ENCODE assay signal across 8 cellular contexts in the genomic region with DNA sequence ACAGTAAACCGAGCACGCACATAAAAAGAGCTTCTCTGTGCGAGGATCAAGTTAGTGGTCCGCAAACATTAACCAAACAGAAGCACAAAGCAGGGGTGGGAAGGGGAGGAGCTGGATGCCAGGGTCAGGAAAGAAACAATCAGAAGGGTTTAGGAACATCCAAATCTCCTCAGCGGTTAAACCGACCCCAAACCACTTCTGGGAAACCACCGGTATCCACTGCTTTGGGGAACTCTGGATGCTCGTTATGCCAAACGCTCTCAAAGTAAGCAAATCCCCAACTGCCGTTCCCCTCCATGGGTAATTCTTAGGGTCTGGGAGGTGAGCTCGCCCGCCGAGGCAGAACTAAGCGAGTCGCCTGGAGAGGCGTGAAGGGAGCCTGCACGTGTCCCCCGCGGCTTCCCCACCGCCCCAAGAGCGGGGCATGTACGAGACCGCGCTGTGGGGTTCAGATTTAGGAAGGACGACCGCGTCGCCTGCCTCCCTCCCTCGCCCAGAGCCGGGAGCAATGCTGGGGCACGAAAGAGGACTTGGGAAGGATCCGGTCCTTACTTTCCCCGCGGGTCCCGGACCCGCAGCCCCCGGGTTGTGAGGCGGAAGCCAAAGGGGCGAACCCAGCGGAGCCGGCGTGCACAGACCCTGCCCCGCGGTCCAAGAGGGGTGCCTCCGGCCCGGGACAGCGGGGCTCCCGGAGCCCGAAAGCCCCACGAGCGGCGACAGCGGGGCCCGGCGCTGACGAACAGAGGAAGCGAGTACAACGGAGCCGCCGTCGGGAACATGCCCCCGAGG. TPM values are rescaled to one million over a fixed set of nuclear protein-coding genes. Genes with fewer than 3 reads are reported as not detected.
DNase-seq lines count a peak whose midpoint lies in the region; ATAC-seq, FAIRE-seq and TF ChIP-seq lines count a peak whose summit lies in the region.

No MANE protein-coding gene starts in this region.

- no peak for TF ChIP-seq POLR2A in gastrocnemius medialis (IDR thresholded peaks at IDR 0.05)

- peaks cover 3% of the 10 kb centered on the region for H3K36me3 Mint-ChIP-seq in activated naive CD8-positive, alpha-beta T cell treated with anti-CD3 and anti-CD28 coated beads, Interleukin-2, amount 50 U/mL, for 24 hours (ENCODE audit: low read depth)

- H3K27ac ChIP-seq in hepatocyte (peak overlapping the region; percentile 99), gastrocnemius medialis (peak overlapping the region; percentile 89 to 99 (median 94))

- TF ChIP-seq CTCF in hepatocyte (IDR thresholded peaks at IDR 0.05; ENCODE audit: poor library complexity) = no peak
- no peak for TF ChIP-seq CTCF in gastrocnemius medialis (IDR thresholded peaks at IDR 0.05 in 4 of 5, conservative IDR thresholded peaks at IDR 0.05 in 1 of 5)

- H3K4me3 ChIP-seq in hepatocyte (peak overlapping the region; percentile 98), gastrocnemius medialis (peak overlapping the region; percentile 74 to 84 (median 79))

- H2AFZ ChIP-seq in hepatocyte = peak overlapping the region; percentile 60

- peak; percentile 16 for DNase-seq in NCI-H2029 (lab: John Stamatoyannopoulos, UW)
- no peak for DNase-seq in NCI-H2029 treated with DMSO at 0.1 percent for 48 hours (lab: John Stamatoyannopoulos, UW)
- peak; percentile 21 for DNase-seq in RKO (ENCODE audit: low spot score)
- peak; percentile 44 for DNase-seq in activated naive CD8-positive, alpha-beta T cell treated with anti-CD3 and anti-CD28 coated beads, Interleukin-2, amount 50 U/mL, for 24 hours
- DNase-seq in hepatocyte (ENCODE audit: low spot score) = no peak
- DNase-seq in gastrocnemius medialis = no peak
- no peak for DNase-seq in GM19239 (ENCODE audit: insufficient read length, low spot score)

- H3K27me3 ChIP-seq in hepatocyte (no peaks in the 10 kb centered on the region), gastrocnemius medialis (no peaks in the 10 kb centered on the region)

- peaks cover 57% of the 10 kb centered on the region for H3K79me2 ChIP-seq in hepatocyte

- no peaks in the 10 kb centered on the region for H3K9me2 ChIP-seq in hepatocyte (replicated peaks; ENCODE audit: insufficient read depth)

- no peaks in the 10 kb centered on the region for H3K27me3 Mint-ChIP-seq in activated naive CD8-positive, alpha-beta T cell treated with anti-CD3 and anti-CD28 coated beads, Interleukin-2, amount 50 U/mL, for 24 hours

- peaks cover 26% of the 10 kb centered on the region for H3K4me1 Mint-ChIP-seq in activated naive CD8-positive, alpha-beta T cell treated with anti-CD3 and anti-CD28 coated beads, Interleukin-2, amount 50 U/mL, for 24 hours

- no peak for FAIRE-seq in GM19239 (lab: Jason Lieb, UNC)

- no peaks in the 10 kb centered on the region for H3K9me3 ChIP-seq in hepatocyte (ENCODE audit: low read depth)
- H3K9me3 ChIP-seq in gastrocnemius medialis = no peaks in the 10 kb centered on the region

- H3K4me2 ChIP-seq in hepatocyte = peak overlapping the region; percentile 92

- peaks cover 51% of the 10 kb centered on the region for H4K20me1 ChIP-seq in hepatocyte (ENCODE audit: insufficient read depth, poor library complexity, severe bottlenecking)

- peak overlapping the region; percentile 91 for H3K4me3 Mint-ChIP-seq in activated naive CD8-positive, alpha-beta T cell treated with anti-CD3 and anti-CD28 coated beads, Interleukin-2, amount 50 U/mL, for 24 hours

- H3K36me3 ChIP-seq in hepatocyte (replicated peaks; ENCODE audit: insufficient read depth, low read depth) (no peaks in the 10 kb centered on the region), gastrocnemius medialis (no peaks in the 10 kb centered on the region)

- ATAC-seq in HG02970 (IDR thresholded peaks at IDR 0.05; ENCODE audit: low FRiP score, unreplicated experiment) (peak; percentile 5), gastrocnemius medialis (peak; percentile 7 to 8)
- ATAC-seq in activated naive CD8-positive, alpha-beta T cell treated with anti-CD3 and anti-CD28 coated beads, Interleukin-2, amount 50 U/mL, for 24 hours = peak; percentile 7

- peaks cover 14% of the 10 kb centered on the region for H3K4me1 ChIP-seq in hepatocyte (ENCODE audit: insufficient read depth)
- H3K4me1 ChIP-seq in gastrocnemius medialis = peaks cover 7 to 24% of the 10 kb centered on the region in 2 donors

- intact Hi-C loops in gastrocnemius medialis (cut with DNase I; ENCODE audit: low total_unique reads) = loop anchor here (2.0 to 10.0 kb wide), 3 partner anchors 131 to 389 kb away; a partner anchor contains a TSS

- no peaks in the 10 kb centered on the region for H3K9me3 Mint-ChIP-seq in activated naive CD8-positive, alpha-beta T cell treated with anti-CD3 and anti-CD28 coated beads, Interleukin-2, amount 50 U/mL, for 24 hours

- H3K27ac Mint-ChIP-seq in activated naive CD8-positive, alpha-beta T cell treated with anti-CD3 and anti-CD28 coated beads, Interleukin-2, amount 50 U/mL, for 24 hours = peak overlapping the region; percentile 88

- in situ Hi-C loops in gastrocnemius medialis (cut with MboI; ENCODE audit: low sequenced_read_pairs in 4 of 4) = no loop called here

- WGBS in hepatocyte (ENCODE audit: low lambda C conversion rate, missing lambda C conversion rate) = 2% methylated on average over 55 of the region's 62 CpGs

RNA-seq across cellular contexts. Expression of a gene that starts 0.7 kb away (rescaled TPM):
- total RNA-seq in hepatocyte = 28.9 and 29.7 TPM in 2 replicates
- polyA plus RNA-seq in hepatocyte = 13.4 and 13.7 TPM in 2 replicates
- total RNA-seq in gastrocnemius medialis = 10 to 100 TPM; 26.6 to 29.9 (median 28.8) TPM

RNA-seq across cellular contexts. Expression of a gene that starts 20.0 kb away (rescaled TPM):
- total RNA-seq in hepatocyte = 28.4 and 28.7 TPM in 2 replicates
- polyA plus RNA-seq in hepatocyte = 21.9 and 24.5 TPM in 2 replicates
- 10 to 100 TPM; 13.4 to 25.8 (median 21.9) TPM for total RNA-seq in gastrocnemius medialis

Comparison
In these comparisons a context has a peak if more than half of its experiments do, and no peak if none do; other contexts are left out.
1. DNase-seq: peak in NCI-H2029 (single experiment), RKO (single experiment) and activated naive CD8-positive, alpha-beta T cell treated with anti-CD3 and anti-CD28 coated beads, Interleukin-2, amount 50 U/mL, for 24 hours (single experiment); none in NCI-H2029 treated with DMSO at 0.1 percent for 48 hours (single experiment), hepatocyte (single experiment), gastrocnemius medialis (0 of 2) and GM19239 (single experiment).
2. Peak in every context shown above with its lines, with median percentiles within 50 percentile points of each other: ATAC-seq.